In the genomic region with DNA sequence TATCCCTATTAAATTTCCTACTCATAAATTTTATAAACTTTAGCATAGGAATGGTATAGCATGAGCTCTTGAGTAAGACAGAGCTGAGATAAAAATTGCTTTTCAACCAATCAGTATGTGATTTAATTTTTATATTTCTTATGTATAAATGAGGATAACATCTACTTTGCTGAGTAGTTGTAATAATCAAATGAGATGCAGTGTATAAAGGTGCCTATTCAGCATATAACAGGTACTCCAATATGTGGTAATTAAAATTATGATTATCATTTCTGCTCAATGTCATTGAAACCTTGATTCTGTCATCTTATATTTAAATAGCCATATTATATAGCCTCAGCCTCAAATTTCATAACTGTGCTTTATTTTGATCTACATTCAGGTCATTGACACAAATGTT, we compare ENCODE assay signal across 21 cellular contexts.
DNase-seq lines count a peak whose midpoint lies in the region; ATAC-seq, FAIRE-seq and TF ChIP-seq lines count a peak whose summit lies in the region.
"Had no signal": no experiment of that assay in that cellular context is flagged by ENCODE, and none has a peak within 500 bp of the region (broad histone marks: within the 10 kb centered on the region; RNA-seq: fewer than 3 reads in every experiment).

No MANE protein-coding gene starts in this region.

- H4K20me1 ChIP-seq in HepG2 (ENCODE audit: insufficient read depth, low read length) (no peaks in the 10 kb centered on the region), K562 (replicated peaks; ENCODE audit: control insufficient read depth, insufficient read depth, low read length) (no peaks in the 10 kb centered on the region), osteoblast (ENCODE audit: insufficient read depth, low read length) (no peaks in the 10 kb centered on the region)
- H4K20me1 ChIP-seq: BLaER1 treated with 17β-estradiol and CSF1 and Interleukin-3, amounts not matched to agents 10 nM and 100 nM had no signal

- H3K9ac ChIP-seq in HepG2 (ENCODE audit: insufficient read depth, low read depth, low read length): no peak overlapping the region
- no peak overlapping the region for H3K9ac ChIP-seq in K562 (ENCODE audit: insufficient read depth in 1 of 2, low read depth in 2 of 2, low read length in 2 of 2)
- H3K9ac ChIP-seq: BLaER1 treated with 17β-estradiol and CSF1 and Interleukin-3, amounts not matched to agents 10 nM and 100 nM had no signal

- TF ChIP-seq EP300 in HepG2 (IDR thresholded peaks at IDR 0.05; ENCODE audit: low read depth in 2 of 2, low read length in 2 of 2) (no peak), HepG2 (CRISPR knock-in tag; IDR thresholded peaks at IDR 0.05; ENCODE audit: borderline replicate concordance) (no peak), K562 (IDR thresholded peaks at IDR 0.05; ENCODE audit: low read length) (no peak)

- no peak for TF ChIP-seq RAD21 in HepG2 (CRISPR knock-in tag; IDR thresholded peaks at IDR 0.05)
- TF ChIP-seq RAD21 in K562 (CRISPR knock-in tag; conservative IDR thresholded peaks at IDR 0.05 in 1 of 2, IDR thresholded peaks at IDR 0.05 in 1 of 2): no peak

- intact Hi-C loops in HepG2 (cut with micrococcal nuclease; ENCODE audit: unreplicated experiment): no loop called here
- intact Hi-C loops in right lobe of liver (cut with DNase I): no loop called here
- intact Hi-C loops in K562 (cut with micrococcal nuclease): no loop called here
- intact Hi-C loops in breast epithelium (cut with DNase I; ENCODE audit: low total_unique reads): no loop called here

- H3K4me1 ChIP-seq in HepG2 (ENCODE audit: insufficient read depth, low read length) (no peaks in the 10 kb centered on the region), right lobe of liver (no peaks in the 10 kb centered on the region), K562 (replicated peaks in 1 of 2; ENCODE audit: control insufficient read depth in 2 of 2, insufficient read depth in 2 of 2, low read length in 2 of 2) (no peaks in the 10 kb centered on the region), osteoblast (ENCODE audit: insufficient read depth, low read length) (no peaks in the 10 kb centered on the region), breast epithelium (no peaks in the 10 kb centered on the region)
- H3K4me1 ChIP-seq: A549; BLaER1 treated with 17β-estradiol and CSF1 and Interleukin-3, amounts not matched to agents 10 nM and 100 nM; Caco-2 had no signal

- TF ChIP-seq CTCF in HepG2 (CRISPR knock-in tag; IDR thresholded peaks at IDR 0.05): no peak
- no peak for TF ChIP-seq CTCF in right lobe of liver (IDR thresholded peaks at IDR 0.05)
- no peak for TF ChIP-seq CTCF in K562 (IDR thresholded peaks at IDR 0.05 in 2 of 3, conservative IDR thresholded peaks at IDR 0.05 in 1 of 3; ENCODE audit: insufficient read depth in 2 of 3, low read depth in 1 of 3, low read length in 3 of 3)
- no peak for TF ChIP-seq CTCF in osteoblast (IDR thresholded peaks at IDR 0.05; ENCODE audit: extremely low read depth, low read depth, low read length)
- TF ChIP-seq CTCF in breast epithelium (IDR thresholded peaks at IDR 0.05): no peak

- H3K4me2 ChIP-seq in HepG2 (ENCODE audit: low read depth, low read length): no peak overlapping the region
- H3K4me2 ChIP-seq in K562 (ENCODE audit: insufficient read depth, low read length): no peak overlapping the region
- no peak overlapping the region for H3K4me2 ChIP-seq in osteoblast (ENCODE audit: insufficient read depth, low read length)
- H3K4me2 ChIP-seq: A549; BLaER1 treated with 17β-estradiol and CSF1 and Interleukin-3, amounts not matched to agents 10 nM and 100 nM had no signal

- POLR2A ChIA-PET in HepG2 (lab: Yijun Ruan, JAX): no interaction called here
- POLR2A ChIA-PET in K562 (lab: Yijun Ruan, JAX): no interaction called here

- H3K4me3 ChIP-seq in HepG2 (replicated peaks in 1 of 3; ENCODE audit: insufficient read depth in 1 of 3, low read depth in 2 of 3, low read length in 3 of 3): no peak overlapping the region
- no peak overlapping the region for H3K4me3 ChIP-seq in right lobe of liver
- no peak overlapping the region for H3K4me3 ChIP-seq in K562
- no peak overlapping the region for H3K4me3 ChIP-seq in osteoblast (ENCODE audit: insufficient read depth, low read length)
- H3K4me3 ChIP-seq in breast epithelium: no peak overlapping the region
- H3K4me3 ChIP-seq: A549; BLaER1 treated with 17β-estradiol and CSF1 and Interleukin-3, amounts not matched to agents 10 nM and 100 nM; GM12878 had no signal

- DNase-seq in HepG2 (ENCODE audit: low spot score) (no peak), right lobe of liver (no peak), K562 (ENCODE audit: extremely low read depth in 1 of 4, low spot score in 3 of 4) (no peak), osteoblast (ENCODE audit: insufficient read length, low spot score, missing footprints) (peak; percentile 13), breast epithelium (ENCODE audit: low spot score in 2 of 2) (no peak), SIG-M5 (lab: John Stamatoyannopoulos, UW) (no peak)
- DNase-seq: AML-193; Caco-2; Calu3; CD4-positive, alpha-beta T cell; CD8-positive, alpha-beta T cell; DND-41; GDM1 had no signal

- no peak overlapping the region for H2AFZ ChIP-seq in HepG2 (ENCODE audit: low read length)
- no peak overlapping the region for H2AFZ ChIP-seq in K562 (ENCODE audit: low read depth, low read length)
- H2AFZ ChIP-seq in osteoblast (ENCODE audit: low read length): no peak overlapping the region

- ATAC-seq in HepG2 (no peak), right lobe of liver (no peak), K562 (no peak)
- ATAC-seq: A549; CD8-positive, alpha-beta T cell; GM12878 had no signal

- in situ Hi-C loops in HepG2 (cut with HindIII; ENCODE audit: extremely low pct_ligation_motif_present, low pct_unique_long_range_greater_than_20kb): no loop called here
- in situ Hi-C loops in K562 (cut with MboI): no loop called here

- H3K9me1 ChIP-seq in K562 (ENCODE audit: control insufficient read depth, insufficient read depth, low read length): no peaks in the 10 kb centered on the region

- no peaks in the 10 kb centered on the region for H3K27me3 ChIP-seq in HepG2 (ENCODE audit: control insufficient read depth in 1 of 2, insufficient read depth in 2 of 2, low read length in 2 of 2)
- no peaks in the 10 kb centered on the region for H3K27me3 ChIP-seq in right lobe of liver
- no peaks in the 10 kb centered on the region for H3K27me3 ChIP-seq in K562 (ENCODE audit: control insufficient read depth in 2 of 2, insufficient read depth in 2 of 2, low read length in 2 of 2)
- no peaks in the 10 kb centered on the region for H3K27me3 ChIP-seq in osteoblast (ENCODE audit: insufficient read depth, low read length)
- no peaks in the 10 kb centered on the region for H3K27me3 ChIP-seq in breast epithelium
- H3K27me3 ChIP-seq: BLaER1 treated with 17β-estradiol and CSF1 and Interleukin-3, amounts not matched to agents 10 nM and 100 nM had no signal

- no peaks in the 10 kb centered on the region for H3K9me3 ChIP-seq in HepG2 (ENCODE audit: low read length)
- no peaks in the 10 kb centered on the region for H3K9me3 ChIP-seq in right lobe of liver
- no peaks in the 10 kb centered on the region for H3K9me3 ChIP-seq in K562 (replicated peaks; ENCODE audit: control insufficient read depth, insufficient read depth, low read depth, low read length)
- H3K9me3 ChIP-seq in osteoblast (ENCODE audit: low read depth, low read length): no peaks in the 10 kb centered on the region
- H3K9me3 ChIP-seq in breast epithelium: no peaks in the 10 kb centered on the region
- H3K9me3 ChIP-seq: A549; BLaER1 treated with 17β-estradiol and CSF1 and Interleukin-3, amounts not matched to agents 10 nM and 100 nM; Caco-2 had no signal

- TF ChIP-seq POLR2A in HepG2 (IDR thresholded peaks at IDR 0.05; ENCODE audit: insufficient read depth in 1 of 2, low read depth in 2 of 2, low read length in 2 of 2) (no peak), right lobe of liver (IDR thresholded peaks at IDR 0.05) (no peak), K562 (conservative IDR thresholded peaks at IDR 0.05) (no peak), breast epithelium (IDR thresholded peaks at IDR 0.05) (no peak)

- H3K79me2 ChIP-seq in HepG2 (ENCODE audit: insufficient read depth, low read length) (no peaks in the 10 kb centered on the region), K562 (ENCODE audit: control insufficient read depth, insufficient read depth, low read length) (no peaks in the 10 kb centered on the region), osteoblast (ENCODE audit: insufficient read depth, low read length) (no peaks in the 10 kb centered on the region)

- BruUV-seq in HepG2 (replicated peaks; lab: Mats Ljungman, UMichigan) (no TSS peak), K562 (replicated peaks; lab: Mats Ljungman, UMichigan) (no TSS peak)

- CTCF ChIA-PET in HepG2 (lab: Yijun Ruan, JAX; ENCODE audit: low intra/inter-chr PET ratio, low total read pairs): no interaction called here
- CTCF ChIA-PET in K562 (lab: Yijun Ruan, JAX; ENCODE audit: low intra/inter-chr PET ratio): no interaction called here

- H3K36me3 ChIP-seq in HepG2 (replicated peaks in 1 of 2; ENCODE audit: control insufficient read depth in 1 of 2, insufficient read depth in 2 of 2, low read length in 2 of 2) (no peaks in the 10 kb centered on the region), right lobe of liver (no peaks in the 10 kb centered on the region), K562 (ENCODE audit: control insufficient read depth, insufficient read depth, low read length) (no peaks in the 10 kb centered on the region), osteoblast (ENCODE audit: insufficient read depth, low read length) (no peaks in the 10 kb centered on the region), breast epithelium (no peaks in the 10 kb centered on the region)
- H3K36me3 ChIP-seq: BLaER1 treated with 17β-estradiol and CSF1 and Interleukin-3, amounts not matched to agents 10 nM and 100 nM had no signal

- no peak overlapping the region for H3K27ac ChIP-seq in HepG2 (ENCODE audit: extremely low read length, insufficient read depth, low read length)
- H3K27ac ChIP-seq in right lobe of liver: no peak overlapping the region
- H3K27ac ChIP-seq in K562 (ENCODE audit: extremely low read depth, low read depth, low read length): no peak overlapping the region
- H3K27ac ChIP-seq in osteoblast (ENCODE audit: low read depth, low read length): no peak overlapping the region
- H3K27ac ChIP-seq in breast epithelium: no peak overlapping the region
- H3K27ac ChIP-seq: 22Rv1; A549; BLaER1 treated with 17β-estradiol and CSF1 and Interleukin-3, amounts not matched to agents 10 nM and 100 nM; C4-2B had no signal

- FAIRE-seq in HepG2 (lab: Jason Lieb, UNC) (no peak), K562 (lab: Jason Lieb, UNC) (no peak)
- FAIRE-seq: A549, D721Med, GM12878, GM12892, GM18507 had no signal

TF ChIP-seq in HepG2, 621 proteins besides CTCF, POLR2A, EP300 and RAD21 (continues in another document):
- peak; percentile 54; the same call in 1 of the 2 replicates for TF ChIP-seq MAFF (IDR thresholded peaks at IDR 0.05; ENCODE audit: low read depth, low read length)
- no peak for TF ChIP-seq ZNF33A (CRISPR knock-in tag; IDR thresholded peaks at IDR 0.05; ENCODE audit: borderline replicate concordance)

TF ChIP-seq in K562, 482 proteins besides CTCF, POLR2A, EP300 and RAD21:
- peak; percentile 5; the same call in 1 of the 2 replicates for TF ChIP-seq ZNF316 (IDR thresholded peaks at IDR 0.05)
- TF ChIP-seq PHTF2 (CRISPR knock-in tag; IDR thresholded peaks at IDR 0.05): no peak
